ENCODE assay signal across 7 cellular contexts in the genomic region with DNA sequence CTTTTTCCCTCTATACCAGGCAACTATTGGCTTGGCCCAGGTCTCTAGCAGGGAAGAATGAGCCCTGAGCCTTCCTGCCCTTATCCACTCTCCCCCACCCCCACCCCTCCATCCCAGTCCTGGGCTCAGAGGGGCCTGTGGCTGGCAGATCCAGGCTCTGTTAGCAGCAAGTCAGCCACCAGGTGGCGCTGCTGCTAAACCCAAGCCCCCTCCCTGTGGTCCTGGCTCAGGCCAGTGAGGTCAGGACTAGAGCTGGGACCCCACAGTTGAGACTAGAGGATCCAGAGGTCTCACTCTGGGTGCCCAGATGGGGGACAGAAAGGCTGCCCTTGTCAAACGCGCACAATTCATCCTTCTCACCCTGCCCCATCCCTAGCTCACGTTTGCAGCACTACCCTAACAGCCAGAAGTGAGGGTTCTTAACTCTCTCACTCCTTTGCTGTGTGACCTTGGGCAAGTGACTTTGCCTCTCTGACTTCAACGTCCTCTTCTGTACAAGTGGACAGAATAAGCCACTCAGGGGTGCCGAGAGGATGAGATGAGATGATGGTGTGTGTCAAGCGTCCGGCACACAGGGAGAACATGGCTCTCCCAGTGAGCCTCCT. TPM values are rescaled to one million over a fixed set of nuclear protein-coding genes. Genes with fewer than 3 reads are reported as not detected.
DNase-seq lines count a peak whose midpoint lies in the region; ATAC-seq, FAIRE-seq and TF ChIP-seq lines count a peak whose summit lies in the region.

No MANE protein-coding gene starts in this region.

- intact Hi-C loops in K562 (cut with micrococcal nuclease), result loop anchor here (1.0 to 5.0 kb wide), 3 partner anchors 114 to 707 kb away; no protein-coding TSS in a partner anchor

- no peak overlapping the region for H3K4me3 ChIP-seq in K562

- TF ChIP-seq CTCF in K562 (IDR thresholded peaks at IDR 0.05 in 2 of 3, conservative IDR thresholded peaks at IDR 0.05 in 1 of 3; ENCODE audit: insufficient read depth in 2 of 3, low read depth in 1 of 3, low read length in 3 of 3), result peak; percentile 85 to 92 (median 91)

- H3K4me2 ChIP-seq in K562 (ENCODE audit: insufficient read depth, low read length), result no peak overlapping the region

- no peak overlapping the region for H3K27ac ChIP-seq in K562 (ENCODE audit: extremely low read depth, low read depth, low read length)

- peaks cover 0 to 26% of the 10 kb centered on the region in 2 experiments; a peak in 2 of 5 replicates for H3K27me3 ChIP-seq in K562 (ENCODE audit: control insufficient read depth in 2 of 2, insufficient read depth in 2 of 2, low read length in 2 of 2)

- no peaks in the 10 kb centered on the region for H3K79me2 ChIP-seq in K562 (ENCODE audit: control insufficient read depth, insufficient read depth, low read length)

- peak; percentile 65 to 86 for TF ChIP-seq RAD21 in K562 (CRISPR knock-in tag; conservative IDR thresholded peaks at IDR 0.05 in 1 of 2, IDR thresholded peaks at IDR 0.05 in 1 of 2)

- WGBS in K562 (ENCODE audit: insufficient coverage, low coverage, missing lambda C conversion rate), result 22% methylated on average over 8 of the region's 8 CpGs

- H2AFZ ChIP-seq in K562 (ENCODE audit: low read depth, low read length), result no peak overlapping the region

- in situ Hi-C loops in K562 (cut with MboI), result loop anchor here (5.0 kb wide), 1 partner anchor 712 kb away; no protein-coding TSS in a partner anchor

- H3K9ac ChIP-seq in K562 (ENCODE audit: insufficient read depth in 1 of 2, low read depth in 2 of 2, low read length in 2 of 2), result no peak overlapping the region

- peaks cover 4% of the 10 kb centered on the region for H3K9me3 ChIP-seq in K562 (replicated peaks; ENCODE audit: control insufficient read depth, insufficient read depth, low read depth, low read length)

- ATAC-seq in HG02798 (IDR thresholded peaks at IDR 0.05; ENCODE audit: poor library complexity, unreplicated experiment) (peak; percentile 75), K562 (peak; percentile 99)

- H3K9me1 ChIP-seq in K562 (ENCODE audit: control insufficient read depth, insufficient read depth, low read length), result no peaks in the 10 kb centered on the region

- no peaks in the 10 kb centered on the region; a peak in 1 of 5 replicates for H3K4me1 ChIP-seq in K562 (replicated peaks in 1 of 2; ENCODE audit: control insufficient read depth in 2 of 2, insufficient read depth in 2 of 2, low read length in 2 of 2)

- CTCF ChIA-PET in K562 (lab: Yijun Ruan, JAX; ENCODE audit: low intra/inter-chr PET ratio), result interaction anchor here (0.5 to 1.8 kb wide), 5 partner anchors 114 to 1912 kb away, joined by 3 to 15 read pairs (median 7); no protein-coding TSS in a partner anchor

- no peaks in the 10 kb centered on the region for H3K36me3 ChIP-seq in K562 (ENCODE audit: control insufficient read depth, insufficient read depth, low read length)

- POLR2A ChIA-PET in K562 (lab: Yijun Ruan, JAX), result interaction anchor here (0.5 kb wide), 1 partner anchor 36 kb away, joined by 3 read pairs; no protein-coding TSS in a partner anchor

- TF ChIP-seq EP300 in K562 (IDR thresholded peaks at IDR 0.05; ENCODE audit: low read length), result no peak

- no TSS peak for BruUV-seq in K562 (replicated peaks; lab: Mats Ljungman, UMichigan)

- DNase-seq in GM03348 (ENCODE audit: low spot score) (peak; percentile 86), SW480 (ENCODE audit: low spot score) (peak; percentile 7), K562 (ENCODE audit: extremely low read depth in 1 of 4, low spot score in 3 of 4) (peak; percentile 79 to 92 (median 86)), iPS DF 19.7 (ENCODE audit: low read depth, low spot score) (peak; percentile 56), NCI-H128 (lab: John Stamatoyannopoulos, UW; ENCODE audit: unreplicated experiment) (no peak)
- DNase-seq in stimulated activated CD4-positive, alpha-beta T cell treated with anti-CD3 and anti-CD28 coated beads, Interleukin-12 subunit alpha, Interleukin-12 subunit beta, amount 100 ng/mL, for 4 hours, result peak; percentile 50

- TF ChIP-seq POLR2A in K562 (conservative IDR thresholded peaks at IDR 0.05), result no peak

- H4K20me1 ChIP-seq in K562 (replicated peaks; ENCODE audit: control insufficient read depth, insufficient read depth, low read length), result peaks cover 10% of the 10 kb centered on the region; the same call in 1 of the 2 replicates

- FAIRE-seq in K562 (lab: Jason Lieb, UNC), result peak; percentile 83

TF ChIP-seq in K562, 482 proteins besides CTCF, POLR2A, EP300 and RAD21 (continues in another document):
- TF ChIP-seq RBM25 (IDR thresholded peaks at IDR 0.05; ENCODE audit: low read depth, low read length, severe bottlenecking), result peak; percentile 5
- TF ChIP-seq MEF2A (IDR thresholded peaks at IDR 0.05; ENCODE audit: control insufficient read depth, low read depth, low read length), result no peak
- 0 out of 4 replicates have a peak, but pooled peaks of 1 of the 2 experiments have one; percentile 17 for TF ChIP-seq RCOR1 (IDR thresholded peaks at IDR 0.05; ENCODE audit: borderline replicate concordance in 1 of 2, low read depth in 2 of 2, low read length in 2 of 2)
- peak; percentile 95 for TF ChIP-seq ZBTB7A (IDR thresholded peaks at IDR 0.05; ENCODE audit: borderline replicate concordance, control insufficient read depth, low read depth, low read length)
- no peak for TF ChIP-seq PYGO2 (tag; IDR thresholded peaks at IDR 0.05)
- peak; percentile 40 for TF ChIP-seq ZFP36 (IDR thresholded peaks at IDR 0.05; ENCODE audit: low read depth, low read length, partially characterized antibody)
- TF ChIP-seq SMARCE1 (IDR thresholded peaks at IDR 0.05), result 0 out of 2 replicates have a peak, but pooled peaks have one; percentile 13
- TF ChIP-seq CBX3 (IDR thresholded peaks at IDR 0.05; ENCODE audit: borderline replicate concordance in 1 of 2, low read length in 2 of 2), result 0 out of 3 replicates have a peak, but pooled peaks of 1 of the 2 experiments have one; percentile 13
- TF ChIP-seq, protein P1, sequence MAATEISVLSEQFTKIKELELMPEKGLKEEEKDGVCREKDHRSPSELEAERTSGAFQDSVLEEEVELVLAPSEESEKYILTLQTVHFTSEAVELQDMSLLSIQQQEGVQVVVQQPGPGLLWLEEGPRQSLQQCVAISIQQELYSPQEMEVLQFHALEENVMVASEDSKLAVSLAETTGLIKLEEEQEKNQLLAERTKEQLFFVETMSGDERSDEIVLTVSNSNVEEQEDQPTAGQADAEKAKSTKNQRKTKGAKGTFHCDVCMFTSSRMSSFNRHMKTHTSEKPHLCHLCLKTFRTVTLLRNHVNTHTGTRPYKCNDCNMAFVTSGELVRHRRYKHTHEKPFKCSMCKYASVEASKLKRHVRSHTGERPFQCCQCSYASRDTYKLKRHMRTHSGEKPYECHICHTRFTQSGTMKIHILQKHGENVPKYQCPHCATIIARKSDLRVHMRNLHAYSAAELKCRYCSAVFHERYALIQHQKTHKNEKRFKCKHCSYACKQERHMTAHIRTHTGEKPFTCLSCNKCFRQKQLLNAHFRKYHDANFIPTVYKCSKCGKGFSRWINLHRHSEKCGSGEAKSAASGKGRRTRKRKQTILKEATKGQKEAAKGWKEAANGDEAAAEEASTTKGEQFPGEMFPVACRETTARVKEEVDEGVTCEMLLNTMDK (IDR thresholded peaks at IDR 0.05; ENCODE audit: borderline replicate concordance, insufficient read depth, low read depth, low read length, poor library complexity, severe bottlenecking), result peak; percentile 3
- no peak for TF ChIP-seq FOSL1 (tag; conservative IDR thresholded peaks at IDR 0.05)
- peak; percentile 56; the same call in 1 of the 2 replicates for TF ChIP-seq RB1 (IDR thresholded peaks at IDR 0.05; ENCODE audit: low read depth)
- TF ChIP-seq STAG1 (CRISPR knock-in tag; IDR thresholded peaks at IDR 0.05; ENCODE audit: borderline replicate concordance), result peak; percentile 67; the same call in 1 of the 2 replicates
- TF ChIP-seq, protein P2, sequence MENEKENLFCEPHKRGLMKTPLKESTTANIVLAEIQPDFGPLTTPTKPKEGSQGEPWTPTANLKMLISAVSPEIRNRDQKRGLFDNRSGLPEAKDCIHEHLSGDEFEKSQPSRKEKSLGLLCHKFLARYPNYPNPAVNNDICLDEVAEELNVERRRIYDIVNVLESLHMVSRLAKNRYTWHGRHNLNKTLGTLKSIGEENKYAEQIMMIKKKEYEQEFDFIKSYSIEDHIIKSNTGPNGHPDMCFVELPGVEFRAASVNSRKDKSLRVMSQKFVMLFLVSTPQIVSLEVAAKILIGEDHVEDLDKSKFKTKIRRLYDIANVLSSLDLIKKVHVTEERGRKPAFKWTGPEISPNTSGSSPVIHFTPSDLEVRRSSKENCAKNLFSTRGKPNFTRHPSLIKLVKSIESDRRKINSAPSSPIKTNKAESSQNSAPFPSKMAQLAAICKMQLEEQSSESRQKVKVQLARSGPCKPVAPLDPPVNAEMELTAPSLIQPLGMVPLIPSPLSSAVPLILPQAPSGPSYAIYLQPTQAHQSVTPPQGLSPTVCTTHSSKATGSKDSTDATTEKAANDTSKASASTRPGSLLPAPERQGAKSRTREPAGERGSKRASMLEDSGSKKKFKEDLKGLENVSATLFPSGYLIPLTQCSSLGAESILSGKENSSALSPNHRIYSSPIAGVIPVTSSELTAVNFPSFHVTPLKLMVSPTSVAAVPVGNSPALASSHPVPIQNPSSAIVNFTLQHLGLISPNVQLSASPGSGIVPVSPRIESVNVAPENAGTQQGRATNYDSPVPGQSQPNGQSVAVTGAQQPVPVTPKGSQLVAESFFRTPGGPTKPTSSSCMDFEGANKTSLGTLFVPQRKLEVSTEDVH (IDR thresholded peaks at IDR 0.05; ENCODE audit: low read depth, partially characterized antibody), result no peak

RNA-seq across cellular contexts. Expression of a gene that starts 46.8 kb away (rescaled TPM):
- total RNA-seq in K562 (2011; cell fraction: chromatin; rRNA removed; ENCODE audit: low replicate concordance), result not detected in 2 replicates
- not detected in 2 replicates for total RNA-seq in K562 (2011; cell fraction: nucleolus; rRNA removed)
- not detected in 2 replicates for total RNA-seq in K562 (2011; cell fraction: nucleoplasm; rRNA removed)
- not detected in 2 replicates for total RNA-seq in K562 (2014; rRNA removed)
- total RNA-seq in K562 (2014; rRNA removed; fragmentation: Illumina TruSeq; extraction: Trizol), result not detected in 2 replicates
- not detected in 2 replicates for total RNA-seq in K562 (2015; rRNA removed; fragmentation: Illumina TruSeq; extraction: Trizol)
- not detected in 2 replicates for total RNA-seq in K562 (2021)
- not detected in 2 replicates for polyA plus RNA-seq in K562 (2011; rRNA removed)
- polyA plus RNA-seq in K562 (2011; cell fraction: cytosol; rRNA removed), result not detected in 2 replicates
- not detected in 2 replicates for polyA plus RNA-seq in K562 (2011; cell fraction: nucleus; rRNA removed)
- 0.01 TPM in 1 of 2 replicates, not detected in the other for polyA plus RNA-seq in K562 (2012)
- not detected in 2 replicates for polyA plus RNA-seq in K562 (2014; fragmentation: Illumina TruSeq; extraction: Trizol)
- polyA plus RNA-seq in K562 (2014; fragmentation: Nextera tagmentation; extraction: Ambion mirVana), result not detected
- not detected in 2 replicates for polyA plus RNA-seq in K562 (2014; rRNA removed)
- polyA minus RNA-seq in K562 (2011; rRNA and poly(A)+ RNA removed), result not detected in 2 replicates
- not detected in 2 replicates for polyA minus RNA-seq in K562 (2011; cell fraction: cytosol; rRNA and poly(A)+ RNA removed)
- not detected in 2 replicates for polyA minus RNA-seq in K562 (2011; cell fraction: nucleus; rRNA and poly(A)+ RNA removed)
